Comparison of ENCODE assay signal across 8 cellular contexts in the genomic region with DNA sequence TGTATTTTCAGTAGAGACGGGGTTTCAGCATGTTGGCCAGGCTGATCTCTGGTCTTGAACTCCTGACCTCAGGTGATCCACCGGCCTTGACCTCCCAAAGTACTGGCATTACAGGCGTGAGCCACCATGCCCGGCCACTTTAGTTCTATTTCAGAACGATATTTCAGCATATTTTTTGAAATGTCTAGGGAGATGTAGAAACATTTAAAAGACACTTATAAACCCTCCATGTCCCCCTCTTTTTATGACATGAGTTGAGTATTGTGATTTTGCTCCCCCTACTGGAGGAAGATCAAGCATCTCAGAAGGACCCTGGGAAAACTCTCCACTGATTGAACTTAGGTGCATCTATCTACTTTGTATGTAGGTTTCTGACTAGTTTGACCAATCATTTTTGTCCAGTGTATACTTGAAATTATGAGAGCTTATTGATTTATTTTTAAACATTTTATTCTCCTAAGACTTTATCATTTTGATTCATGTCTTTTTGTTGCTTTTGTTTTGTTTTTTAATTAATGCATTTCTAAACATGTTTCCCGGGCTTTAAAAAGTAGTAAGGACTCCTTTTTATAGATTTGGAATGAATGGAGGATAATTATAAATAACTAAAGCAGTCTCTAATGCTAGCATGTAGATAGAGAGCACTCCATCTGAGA.
A peak's percentile ranks its signal among the peaks of the same experiment; 100 is the strongest.
DNase-seq lines count a peak whose midpoint lies in the region; ATAC-seq, FAIRE-seq and TF ChIP-seq lines count a peak whose summit lies in the region.

No MANE protein-coding gene starts in this region.

- 66 to 78% methylated on average over 6 of the region's 6 CpGs for WGBS in pancreas, 2 donors

- in situ Hi-C loops in GM13977 (cut with MboI; ENCODE audit: low pct_unique_long_range_greater_than_20kb, low sequenced_read_pairs, unreplicated experiment) = loop anchor here (25.0 kb wide), 1 partner anchor 98 kb away; a partner anchor contains a TSS

- peak; percentile 87 for ATAC-seq in SK-N-SH treated with all-trans-retinoic acid at 6 μM for 48 hours
- peak; percentile 31 to 85 (median 76) for ATAC-seq in pancreas
- ATAC-seq in omental fat pad (ENCODE audit: low FRiP score) = no peak
- no peak for ATAC-seq in GM21367 (IDR thresholded peaks at IDR 0.05; ENCODE audit: unreplicated experiment)

- intact Hi-C loops in pancreas (cut with DNase I) = loop anchor here in 1 of 3 donors (10.0 kb wide), 1 partner anchor 105 kb away; a partner anchor contains a TSS

- H3K27ac ChIP-seq in pancreas = no peak overlapping the region

- no peaks in the 10 kb centered on the region for H3K27me3 ChIP-seq in pancreas

- TF ChIP-seq CTCF in GM13977 (IDR thresholded peaks at IDR 0.05; ENCODE audit: extremely low read depth, insufficient read depth, missing control alignments) (peak; percentile 61), fibroblast of the aortic adventitia (IDR thresholded peaks at IDR 0.05; ENCODE audit: insufficient read depth, low read length) (peak; percentile 80), pancreas (IDR thresholded peaks at IDR 0.05) (peak; percentile 27 to 63 (median 36)), omental fat pad (IDR thresholded peaks at IDR 0.05) (no peak)

- no peaks in the 10 kb centered on the region for H3K4me1 ChIP-seq in pancreas

- peaks cover 0 to 14% (median 0%) of the 10 kb centered on the region in 3 donors for H3K36me3 ChIP-seq in pancreas

- H3K9me3 ChIP-seq in pancreas = no peaks in the 10 kb centered on the region

- H3K4me3 ChIP-seq in fibroblast of the aortic adventitia (ENCODE audit: low read depth, low read length) = no peak overlapping the region
- no peak overlapping the region for H3K4me3 ChIP-seq in pancreas

- peak; percentile 83 for FAIRE-seq in pancreas (lab: Jason Lieb, UNC)

- peak; percentile 62 for DNase-seq in CD1c-positive myeloid dendritic cell (ENCODE audit: extremely low spot score)
- peak; percentile 34 for DNase-seq in GM13977 (ENCODE audit: low spot score)
- DNase-seq in HuH-7 (ENCODE audit: low spot score) = peak; percentile 15
- peak; percentile 77 for DNase-seq in fibroblast of the aortic adventitia (ENCODE audit: low read depth)
- DNase-seq in pancreas = no peak
- no peak for DNase-seq in omental fat pad (ENCODE audit: low spot score)

TF ChIP-seq in SK-N-SH treated with all-trans-retinoic acid at 6 μM for 48 hours, 23 proteins besides CTCF, POLR2A, EP300 and RAD21:
- TF ChIP-seq GLIS3 (CRISPR knock-in tag; IDR thresholded peaks at IDR 0.05) (no peak), ZNF8 (CRISPR knock-in tag; IDR thresholded peaks at IDR 0.05) (no peak), BACH2 (CRISPR knock-in tag; IDR thresholded peaks at IDR 0.05; ENCODE audit: borderline replicate concordance) (no peak), SNAI2 (CRISPR knock-in tag; IDR thresholded peaks at IDR 0.05) (no peak), ISL1 (CRISPR knock-in tag; IDR thresholded peaks at IDR 0.05) (no peak)
- TF ChIP-seq, protein P1, sequence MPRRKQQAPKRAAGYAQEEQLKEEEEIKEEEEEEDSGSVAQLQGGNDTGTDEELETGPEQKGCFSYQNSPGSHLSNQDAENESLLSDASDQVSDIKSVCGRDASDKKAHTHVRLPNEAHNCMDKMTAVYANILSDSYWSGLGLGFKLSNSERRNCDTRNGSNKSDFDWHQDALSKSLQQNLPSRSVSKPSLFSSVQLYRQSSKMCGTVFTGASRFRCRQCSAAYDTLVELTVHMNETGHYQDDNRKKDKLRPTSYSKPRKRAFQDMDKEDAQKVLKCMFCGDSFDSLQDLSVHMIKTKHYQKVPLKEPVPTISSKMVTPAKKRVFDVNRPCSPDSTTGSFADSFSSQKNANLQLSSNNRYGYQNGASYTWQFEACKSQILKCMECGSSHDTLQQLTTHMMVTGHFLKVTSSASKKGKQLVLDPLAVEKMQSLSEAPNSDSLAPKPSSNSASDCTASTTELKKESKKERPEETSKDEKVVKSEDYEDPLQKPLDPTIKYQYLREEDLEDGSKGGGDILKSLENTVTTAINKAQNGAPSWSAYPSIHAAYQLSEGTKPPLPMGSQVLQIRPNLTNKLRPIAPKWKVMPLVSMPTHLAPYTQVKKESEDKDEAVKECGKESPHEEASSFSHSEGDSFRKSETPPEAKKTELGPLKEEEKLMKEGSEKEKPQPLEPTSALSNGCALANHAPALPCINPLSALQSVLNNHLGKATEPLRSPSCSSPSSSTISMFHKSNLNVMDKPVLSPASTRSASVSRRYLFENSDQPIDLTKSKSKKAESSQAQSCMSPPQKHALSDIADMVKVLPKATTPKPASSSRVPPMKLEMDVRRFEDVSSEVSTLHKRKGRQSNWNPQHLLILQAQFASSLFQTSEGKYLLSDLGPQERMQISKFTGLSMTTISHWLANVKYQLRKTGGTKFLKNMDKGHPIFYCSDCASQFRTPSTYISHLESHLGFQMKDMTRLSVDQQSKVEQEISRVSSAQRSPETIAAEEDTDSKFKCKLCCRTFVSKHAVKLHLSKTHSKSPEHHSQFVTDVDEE (CRISPR knock-in tag; IDR thresholded peaks at IDR 0.05) = no peak
- TF ChIP-seq, protein P2, sequence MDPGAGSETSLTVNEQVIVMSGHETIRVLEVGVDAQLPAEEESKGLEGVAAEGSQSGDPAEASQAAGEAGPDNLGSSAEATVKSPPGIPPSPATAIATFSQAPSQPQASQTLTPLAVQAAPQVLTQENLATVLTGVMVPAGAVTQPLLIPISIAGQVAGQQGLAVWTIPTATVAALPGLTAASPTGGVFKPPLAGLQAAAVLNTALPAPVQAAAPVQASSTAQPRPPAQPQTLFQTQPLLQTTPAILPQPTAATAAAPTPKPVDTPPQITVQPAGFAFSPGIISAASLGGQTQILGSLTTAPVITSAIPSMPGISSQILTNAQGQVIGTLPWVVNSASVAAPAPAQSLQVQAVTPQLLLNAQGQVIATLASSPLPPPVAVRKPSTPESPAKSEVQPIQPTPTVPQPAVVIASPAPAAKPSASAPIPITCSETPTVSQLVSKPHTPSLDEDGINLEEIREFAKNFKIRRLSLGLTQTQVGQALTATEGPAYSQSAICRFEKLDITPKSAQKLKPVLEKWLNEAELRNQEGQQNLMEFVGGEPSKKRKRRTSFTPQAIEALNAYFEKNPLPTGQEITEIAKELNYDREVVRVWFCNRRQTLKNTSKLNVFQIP (CRISPR knock-in tag; IDR thresholded peaks at IDR 0.05; ENCODE audit: borderline replicate concordance, low read depth) = no peak

Comparison
In these comparisons a context has a peak if more than half of its experiments do, and no peak if none do; other contexts are left out.
1. DNase-seq: peak in CD1c-positive myeloid dendritic cell (single experiment), GM13977 (single experiment), HuH-7 (single experiment) and fibroblast of the aortic adventitia (single experiment); none in pancreas (0 of 6) and omental fat pad (single experiment).
2. CTCF ChIP-seq: peak in GM13977 (single experiment), fibroblast of the aortic adventitia (single experiment) and pancreas (4 of 4); none in omental fat pad (0 of 3).
3. ATAC-seq: peak in SK-N-SH treated with all-trans-retinoic acid at 6 μM for 48 hours (single experiment) and pancreas (4 of 4); none in omental fat pad (single experiment) and GM21367 (single experiment).